ENCODE assay signal across 2 cellular contexts in genomic region chr1:112878321-112878720, GRCh38.
TF ChIP-seq lines count a peak whose summit lies in the region.

No MANE protein-coding gene starts in this region.

TF ChIP-seq in HepG2, 621 proteins besides CTCF, POLR2A, EP300 and RAD21:
- TF ChIP-seq MLLT10 (CRISPR knock-in tag; IDR thresholded peaks at IDR 0.05) (no peak), BCL6 (CRISPR knock-in tag; IDR thresholded peaks at IDR 0.05) (no peak), HNRNPLL (IDR thresholded peaks at IDR 0.05; ENCODE audit: low read depth, low read length, poor library complexity, severe bottlenecking) (peak; percentile 59), STAG1 (CRISPR knock-in tag; IDR thresholded peaks at IDR 0.05) (peak; percentile 70)
- TF ChIP-seq, protein P1, sequence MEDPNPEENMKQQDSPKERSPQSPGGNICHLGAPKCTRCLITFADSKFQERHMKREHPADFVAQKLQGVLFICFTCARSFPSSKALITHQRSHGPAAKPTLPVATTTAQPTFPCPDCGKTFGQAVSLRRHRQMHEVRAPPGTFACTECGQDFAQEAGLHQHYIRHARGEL (CRISPR knock-in tag; IDR thresholded peaks at IDR 0.05) = peak; percentile 85; the same call in 1 of the 2 replicates

TF ChIP-seq in K562, 482 proteins besides CTCF, POLR2A, EP300 and RAD21 (continues in another document):
- TF ChIP-seq ARID1B (IDR thresholded peaks at IDR 0.05) (peak; percentile 68; the same call in 1 of the 2 replicates), ASH1L (IDR thresholded peaks at IDR 0.05; ENCODE audit: borderline replicate concordance, low read depth, partially characterized antibody) (no peak), ZEB2 (IDR thresholded peaks at IDR 0.05) (peak; percentile 37; the same call in 1 of the 2 replicates), HDAC8 (tag; IDR thresholded peaks at IDR 0.05) (no peak), ATF7 (IDR thresholded peaks at IDR 0.05) (peak; percentile 71), BHLHE40 (IDR thresholded peaks at IDR 0.05; ENCODE audit: low read length) (peak; percentile 48; the same call in 1 of the 2 replicates), CC2D1A (IDR thresholded peaks at IDR 0.05) (peak; percentile 82; the same call in 1 of the 2 replicates), LCOR (CRISPR knock-in tag; IDR thresholded peaks at IDR 0.05) (0 out of 2 replicates have a peak, but pooled peaks have one; percentile 54), ZNF639 (CRISPR knock-in tag; conservative IDR thresholded peaks at IDR 0.05 in 1 of 2, IDR thresholded peaks at IDR 0.05 in 1 of 2) (peak in 1 of 2 experiments; percentile 36; a peak in 1 of 4 replicates), SMARCE1 (IDR thresholded peaks at IDR 0.05) (peak; percentile 46; the same call in 1 of the 2 replicates), SP1 (CRISPR knock-in tag; IDR thresholded peaks at IDR 0.05) (no peak), ATF1 (CRISPR knock-in tag; IDR thresholded peaks at IDR 0.05) (no peak), ATF1 (tag; IDR thresholded peaks at IDR 0.05) (peak; percentile 82), SMARCA4 (IDR thresholded peaks at IDR 0.05) (peak; percentile 64; the same call in 1 of the 2 replicates), HMGN3 (IDR thresholded peaks at IDR 0.05; ENCODE audit: borderline replicate concordance, extremely low read depth, insufficient read length, low read depth, low read length) (no peak), MTA3 (IDR thresholded peaks at IDR 0.05; ENCODE audit: borderline replicate concordance) (0 out of 2 replicates have a peak, but pooled peaks have one; percentile 33), HNRNPLL (IDR thresholded peaks at IDR 0.05; ENCODE audit: low read depth, low read length, poor library complexity, severe bottlenecking) (peak; percentile 97), ZNF76 (CRISPR knock-in tag; IDR thresholded peaks at IDR 0.05; ENCODE audit: borderline replicate concordance) (0 out of 2 replicates have a peak, but pooled peaks have one; percentile 5), MYC (IDR thresholded peaks at IDR 0.05; ENCODE audit: low read depth, low read length) (peak; percentile 65; the same call in 1 of the 2 replicates), MYC (CRISPR knock-in tag; IDR thresholded peaks at IDR 0.05; ENCODE audit: borderline replicate concordance, low read depth) (no peak), ZNF707 (CRISPR knock-in tag; conservative IDR thresholded peaks at IDR 0.05) (no peak), TOE1 (IDR thresholded peaks at IDR 0.05; ENCODE audit: borderline replicate concordance) (peak; percentile 86; the same call in 1 of the 2 replicates), TOE1 (CRISPR knock-in tag; IDR thresholded peaks at IDR 0.05; ENCODE audit: borderline replicate concordance, low read depth) (no peak), TEAD1 (CRISPR knock-in tag; IDR thresholded peaks at IDR 0.05) (0 out of 4 replicates have a peak, but pooled peaks of 1 of the 2 experiments have one; percentile 33), HDGF (IDR thresholded peaks at IDR 0.05) (peak; percentile 89; the same call in 1 of the 2 replicates), OTX1 (CRISPR knock-in tag; IDR thresholded peaks at IDR 0.05) (no peak), ZNF239 (CRISPR knock-in tag; IDR thresholded peaks at IDR 0.05) (0 out of 2 replicates have a peak, but pooled peaks have one; percentile 25), C11orf30 (IDR thresholded peaks at IDR 0.05; ENCODE audit: low read depth) (peak; percentile 56), NBN (IDR thresholded peaks at IDR 0.05; ENCODE audit: low read depth) (peak; percentile 59; the same call in 1 of the 2 replicates), HDAC1 (IDR thresholded peaks at IDR 0.05) (0 out of 4 replicates have a peak, but pooled peaks of 1 of the 2 experiments have one; percentile 25), ZNF592 (IDR thresholded peaks at IDR 0.05) (peak; percentile 36; the same call in 1 of the 2 replicates), STAG1 (CRISPR knock-in tag; IDR thresholded peaks at IDR 0.05; ENCODE audit: borderline replicate concordance) (peak; percentile 90), KLF6 (CRISPR knock-in tag; IDR thresholded peaks at IDR 0.05; ENCODE audit: borderline replicate concordance) (no peak), IRF2 (CRISPR knock-in tag; IDR thresholded peaks at IDR 0.05) (no peak), POU5F1 (IDR thresholded peaks at IDR 0.05; ENCODE audit: borderline replicate concordance, low read depth, low read length, partially characterized antibody) (peak; percentile 39), CTBP1 (IDR thresholded peaks at IDR 0.05; ENCODE audit: borderline replicate concordance) (peak; percentile 85; the same call in 1 of the 2 replicates), ZNF384 (IDR thresholded peaks at IDR 0.05; ENCODE audit: low read depth, low read length) (peak; percentile 46; the same call in 1 of the 2 replicates), MAZ (CRISPR knock-in tag; conservative IDR thresholded peaks at IDR 0.05 in 1 of 2, IDR thresholded peaks at IDR 0.05 in 1 of 2) (peak; percentile 59 to 70; a peak in 2 of 4 replicates), CREB1 (IDR thresholded peaks at IDR 0.05) (0 out of 2 replicates have a peak, but pooled peaks have one; percentile 21), CREB1 (CRISPR knock-in tag; IDR thresholded peaks at IDR 0.05) (peak; percentile 63; the same call in 1 of the 2 replicates), HNRNPL (IDR thresholded peaks at IDR 0.05; ENCODE audit: low read depth, low read length) (no peak), ARID2 (IDR thresholded peaks at IDR 0.05) (peak; percentile 70; the same call in 1 of the 2 replicates), DIDO1 (tag; IDR thresholded peaks at IDR 0.05; ENCODE audit: low read depth) (no peak; the same call in 1 of the 2 replicates), RCOR1 (IDR thresholded peaks at IDR 0.05; ENCODE audit: borderline replicate concordance in 1 of 2, low read depth in 2 of 2, low read length in 2 of 2) (peak in 1 of 2 experiments; percentile 84; a peak in 2 of 4 replicates), FOXK1 (CRISPR knock-in tag; IDR thresholded peaks at IDR 0.05; ENCODE audit: borderline replicate concordance) (no peak), CBX3 (IDR thresholded peaks at IDR 0.05; ENCODE audit: borderline replicate concordance in 1 of 2, low read length in 2 of 2) (peak in 1 of 2 experiments; percentile 31; a peak in 1 of 3 replicates), TARDBP (IDR thresholded peaks at IDR 0.05) (0 out of 2 replicates have a peak, but pooled peaks have one; percentile 54)
- TF ChIP-seq, protein P2, sequence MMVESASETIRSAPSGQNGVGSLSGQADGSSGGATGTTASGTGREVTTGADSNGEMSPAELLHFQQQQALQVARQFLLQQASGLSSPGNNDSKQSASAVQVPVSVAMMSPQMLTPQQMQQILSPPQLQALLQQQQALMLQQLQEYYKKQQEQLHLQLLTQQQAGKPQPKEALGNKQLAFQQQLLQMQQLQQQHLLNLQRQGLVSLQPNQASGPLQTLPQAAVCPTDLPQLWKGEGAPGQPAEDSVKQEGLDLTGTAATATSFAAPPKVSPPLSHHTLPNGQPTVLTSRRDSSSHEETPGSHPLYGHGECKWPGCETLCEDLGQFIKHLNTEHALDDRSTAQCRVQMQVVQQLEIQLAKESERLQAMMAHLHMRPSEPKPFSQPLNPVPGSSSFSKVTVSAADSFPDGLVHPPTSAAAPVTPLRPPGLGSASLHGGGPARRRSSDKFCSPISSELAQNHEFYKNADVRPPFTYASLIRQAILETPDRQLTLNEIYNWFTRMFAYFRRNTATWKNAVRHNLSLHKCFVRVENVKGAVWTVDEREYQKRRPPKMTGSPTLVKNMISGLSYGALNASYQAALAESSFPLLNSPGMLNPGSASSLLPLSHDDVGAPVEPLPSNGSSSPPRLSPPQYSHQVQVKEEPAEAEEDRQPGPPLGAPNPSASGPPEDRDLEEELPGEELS (CRISPR knock-in tag; IDR thresholded peaks at IDR 0.05; ENCODE audit: borderline replicate concordance) = no peak
- TF ChIP-seq, protein P3, sequence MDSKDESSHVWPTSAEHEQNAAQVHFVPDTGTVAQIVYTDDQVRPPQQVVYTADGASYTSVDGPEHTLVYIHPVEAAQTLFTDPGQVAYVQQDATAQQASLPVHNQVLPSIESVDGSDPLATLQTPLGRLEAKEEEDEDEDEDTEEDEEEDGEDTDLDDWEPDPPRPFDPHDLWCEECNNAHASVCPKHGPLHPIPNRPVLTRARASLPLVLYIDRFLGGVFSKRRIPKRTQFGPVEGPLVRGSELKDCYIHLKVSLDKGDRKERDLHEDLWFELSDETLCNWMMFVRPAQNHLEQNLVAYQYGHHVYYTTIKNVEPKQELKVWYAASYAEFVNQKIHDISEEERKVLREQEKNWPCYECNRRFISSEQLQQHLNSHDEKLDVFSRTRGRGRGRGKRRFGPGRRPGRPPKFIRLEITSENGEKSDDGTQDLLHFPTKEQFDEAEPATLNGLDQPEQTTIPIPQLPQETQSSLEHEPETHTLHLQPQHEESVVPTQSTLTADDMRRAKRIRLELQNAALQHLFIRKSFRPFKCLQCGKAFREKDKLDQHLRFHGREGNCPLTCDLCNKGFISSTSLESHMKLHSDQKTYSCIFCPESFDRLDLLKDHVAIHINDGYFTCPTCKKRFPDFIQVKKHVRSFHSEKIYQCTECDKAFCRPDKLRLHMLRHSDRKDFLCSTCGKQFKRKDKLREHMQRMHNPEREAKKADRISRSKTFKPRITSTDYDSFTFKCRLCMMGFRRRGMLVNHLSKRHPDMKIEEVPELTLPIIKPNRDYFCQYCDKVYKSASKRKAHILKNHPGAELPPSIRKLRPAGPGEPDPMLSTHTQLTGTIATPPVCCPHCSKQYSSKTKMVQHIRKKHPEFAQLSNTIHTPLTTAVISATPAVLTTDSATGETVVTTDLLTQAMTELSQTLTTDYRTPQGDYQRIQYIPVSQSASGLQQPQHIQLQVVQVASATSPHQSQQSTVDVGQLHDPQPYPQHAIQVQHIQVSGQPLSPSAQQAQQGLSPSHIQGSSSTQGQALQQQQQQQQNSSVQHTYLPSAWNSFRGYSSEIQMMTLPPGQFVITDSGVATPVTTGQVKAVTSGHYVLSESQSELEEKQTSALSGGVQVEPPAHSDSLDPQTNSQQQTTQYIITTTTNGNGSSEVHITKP (IDR thresholded peaks at IDR 0.05; ENCODE audit: partially characterized antibody) = peak; percentile 30
- TF ChIP-seq, protein P4, sequence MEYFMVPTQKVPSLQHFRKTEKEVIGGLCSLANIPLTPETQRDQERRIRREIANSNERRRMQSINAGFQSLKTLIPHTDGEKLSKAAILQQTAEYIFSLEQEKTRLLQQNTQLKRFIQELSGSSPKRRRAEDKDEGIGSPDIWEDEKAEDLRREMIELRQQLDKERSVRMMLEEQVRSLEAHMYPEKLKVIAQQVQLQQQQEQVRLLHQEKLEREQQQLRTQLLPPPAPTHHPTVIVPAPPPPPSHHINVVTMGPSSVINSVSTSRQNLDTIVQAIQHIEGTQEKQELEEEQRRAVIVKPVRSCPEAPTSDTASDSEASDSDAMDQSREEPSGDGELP (CRISPR knock-in tag; IDR thresholded peaks at IDR 0.05; ENCODE audit: borderline replicate concordance) = peak; percentile 84
- TF ChIP-seq, protein P5, sequence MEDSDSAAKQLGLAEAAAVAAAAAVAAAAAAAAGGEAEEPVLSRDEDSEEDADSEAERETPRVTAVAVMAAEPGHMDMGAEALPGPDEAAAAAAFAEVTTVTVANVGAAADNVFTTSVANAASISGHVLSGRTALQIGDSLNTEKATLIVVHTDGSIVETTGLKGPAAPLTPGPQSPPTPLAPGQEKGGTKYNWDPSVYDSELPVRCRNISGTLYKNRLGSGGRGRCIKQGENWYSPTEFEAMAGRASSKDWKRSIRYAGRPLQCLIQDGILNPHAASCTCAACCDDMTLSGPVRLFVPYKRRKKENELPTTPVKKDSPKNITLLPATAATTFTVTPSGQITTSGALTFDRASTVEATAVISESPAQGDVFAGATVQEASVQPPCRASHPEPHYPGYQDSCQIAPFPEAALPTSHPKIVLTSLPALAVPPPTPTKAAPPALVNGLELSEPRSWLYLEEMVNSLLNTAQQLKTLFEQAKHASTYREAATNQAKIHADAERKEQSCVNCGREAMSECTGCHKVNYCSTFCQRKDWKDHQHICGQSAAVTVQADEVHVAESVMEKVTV (CRISPR knock-in tag; IDR thresholded peaks at IDR 0.05) = peak; percentile 92
